Comparison of ENCODE assay signal across 16 cellular contexts in the genomic region with DNA sequence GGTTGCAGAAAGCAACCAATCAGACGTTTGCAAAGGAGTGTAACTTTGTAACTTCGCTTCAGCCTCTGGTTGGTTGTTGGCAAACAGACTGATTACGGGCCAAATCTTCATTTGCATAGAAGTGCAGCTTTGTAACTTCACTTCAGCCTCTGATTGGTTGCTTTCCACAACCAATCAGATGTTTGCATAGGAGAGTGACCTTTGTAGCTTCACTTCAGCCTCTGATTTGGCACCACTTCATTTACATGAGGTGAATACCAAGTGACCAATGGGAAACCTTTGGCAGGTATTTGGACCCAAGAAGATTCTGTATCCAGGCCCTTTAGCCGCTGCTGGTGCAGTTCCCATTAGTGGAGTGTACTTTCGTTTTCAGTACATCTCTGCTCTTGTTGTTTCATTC. TPM values are rescaled to one million over a fixed set of nuclear protein-coding genes. Genes with fewer than 3 reads are reported as not detected.
DNase-seq lines count a peak whose midpoint lies in the region; ATAC-seq and TF ChIP-seq lines count a peak whose summit lies in the region.
"Had no signal": no experiment of that assay in that cellular context is flagged by ENCODE, and none has a peak within 500 bp of the region (broad histone marks: within the 10 kb centered on the region; RNA-seq: fewer than 3 reads in every experiment).

No MANE protein-coding gene starts in this region.

- H3K9me3 Mint-ChIP-seq in activated naive CD8-positive, alpha-beta T cell (ENCODE audit: low read depth), result no peaks in the 10 kb centered on the region

- DNase-seq in H4 (ENCODE audit: low spot score), result peak; percentile 41
- peak; percentile 64 for DNase-seq in medulla oblongata (ENCODE audit: extremely low spot score)
- no peak for DNase-seq in PC-9
- DNase-seq in SJCRH30, result no peak
- DNase-seq in NCI-H1092 (lab: John Stamatoyannopoulos, UW), result no peak
- DNase-seq: effector CD4-positive, alpha-beta T cell; EL; foreskin melanocyte; NCI-H1930; pancreas; stimulated activated CD4-positive, alpha-beta T cell treated with anti-CD3 and anti-CD28 coated beads, Interleukin-1b, Interleukin-23, amount 100 ng/mL, for 48 hours had no signal

- no peak for TF ChIP-seq CTCF in PC-9 (conservative IDR thresholded peaks at IDR 0.05)

- H2AFZ ChIP-seq in ACC112 (ENCODE audit: low read length, unreplicated experiment) (no peak overlapping the region), PC-9 (no peak overlapping the region)

- no peak overlapping the region for H3K27ac Mint-ChIP-seq in activated naive CD8-positive, alpha-beta T cell

- H3K4me3 Mint-ChIP-seq in activated naive CD8-positive, alpha-beta T cell, result peak overlapping the region; percentile 41

- no peaks in the 10 kb centered on the region for H3K9me2 ChIP-seq in PC-9 (ENCODE audit: insufficient read depth)

- peaks cover 70% of the 10 kb centered on the region for H3K4me1 Mint-ChIP-seq in activated naive CD8-positive, alpha-beta T cell (ENCODE audit: low read depth)

- H3K9me3 ChIP-seq in PC-9 (ENCODE audit: insufficient read depth, low read depth), result no peaks in the 10 kb centered on the region
- no peaks in the 10 kb centered on the region; the same call in 1 of the 2 replicates for H3K9me3 ChIP-seq in SJCRH30 (replicated peaks)
- H3K9me3 ChIP-seq: pancreas had no signal

- intact Hi-C loops in PC-9 (cut with micrococcal nuclease; ENCODE audit: unreplicated experiment), result no loop called here

- H3K4me1 ChIP-seq in ACC112 (ENCODE audit: control insufficient read depth, insufficient read depth, low read length, unreplicated experiment), result peaks cover 15% of the 10 kb centered on the region
- no peaks in the 10 kb centered on the region for H3K4me1 ChIP-seq in PC-9 (replicated peaks; ENCODE audit: insufficient read depth)
- H3K4me1 ChIP-seq in SJCRH30, result peaks cover 14% of the 10 kb centered on the region

- BruUV-seq in PC-9 (replicated peaks; lab: Mats Ljungman, UMichigan), result no TSS peak

- H3K79me2 ChIP-seq in ACC112 (ENCODE audit: control insufficient read depth, insufficient read depth, low read length, unreplicated experiment) (peaks cover 86% of the 10 kb centered on the region), PC-9 (ENCODE audit: low read depth) (peaks cover 73% of the 10 kb centered on the region)

- H4K20me1 ChIP-seq in PC-9 (ENCODE audit: insufficient read depth), result peaks cover 6% of the 10 kb centered on the region; the same call in 1 of the 2 replicates

- H3K27ac ChIP-seq in ACC112 (ENCODE audit: low read depth, low read length), result no peak overlapping the region
- no peak overlapping the region for H3K27ac ChIP-seq in PC-9
- no peak overlapping the region for H3K27ac ChIP-seq in SJCRH30
- H3K27ac ChIP-seq: pancreas had no signal

- H3K27me3 ChIP-seq in ACC112 (ENCODE audit: insufficient read depth, low read length) (no peaks in the 10 kb centered on the region), PC-9 (ENCODE audit: insufficient read depth, low read depth) (no peaks in the 10 kb centered on the region), SJCRH30 (no peaks in the 10 kb centered on the region)
- H3K27me3 ChIP-seq: pancreas had no signal

- CTCF ChIA-PET in PC-9 (lab: Charles Lee), result no interaction called here

- H3K36me3 ChIP-seq in ACC112 (ENCODE audit: insufficient read depth, low read length) (no peaks in the 10 kb centered on the region), PC-9 (ENCODE audit: low read depth) (no peaks in the 10 kb centered on the region), SJCRH30 (no peaks in the 10 kb centered on the region; the same call in 1 of the 2 replicates)
- H3K36me3 ChIP-seq: pancreas had no signal

- ATAC-seq in HG03095 (IDR thresholded peaks at IDR 0.05; ENCODE audit: unreplicated experiment), result no peak
- ATAC-seq: activated CD4-positive, CD25-positive, alpha-beta regulatory T cell treated with anti-CD3 and anti-CD28 coated beads, Interleukin-2, amount 50 U/mL, for 24 hours; SK-N-SH treated with all-trans-retinoic acid at 6 μM for 48 hours had no signal

- H3K4me2 ChIP-seq in PC-9, result no peak overlapping the region

- no peaks in the 10 kb centered on the region for H3K27me3 Mint-ChIP-seq in activated naive CD8-positive, alpha-beta T cell

- no peaks in the 10 kb centered on the region for H3F3A ChIP-seq in PC-9 (ENCODE audit: insufficient read depth, low read depth)

- peak overlapping the region; percentile 19; the same call in 1 of the 2 replicates for H3K4me3 ChIP-seq in ACC112 (ENCODE audit: low read depth, low read length)
- H3K4me3 ChIP-seq in PC-9, result no peak overlapping the region
- no peak overlapping the region for H3K4me3 ChIP-seq in SJCRH30
- H3K4me3 ChIP-seq: pancreas had no signal

- POLR2A ChIA-PET in PC-9 (lab: Charles Lee; ENCODE audit: unreplicated experiment), result no interaction called here

- no peaks in the 10 kb centered on the region for H3K36me3 Mint-ChIP-seq in activated naive CD8-positive, alpha-beta T cell

RNA-seq across cellular contexts. Expression of a gene that starts 16.0 kb away (rescaled TPM):
- total RNA-seq in H4 (2014; rRNA removed; shearing (Covaris generic)), result 34.2 and 36.0 TPM in 2 replicates
- 22.4 and 24.2 TPM in 2 replicates for total RNA-seq in PC-9 (2021)
- total RNA-seq in SJCRH30 (2014; rRNA removed; shearing (Covaris generic)), result 82.1 and 98.7 TPM in 2 replicates

Comparison
In these comparisons a context has a peak if more than half of its experiments do, and no peak if none do; other contexts are left out.
1. DNase-seq: peak in H4 (single experiment) and medulla oblongata (single experiment); none in PC-9 (0 of 2), SJCRH30 (0 of 2) and NCI-H1092 (single experiment).